13 cellular contexts compared by ENCODE assay signal in genomic region chr2:102256281-102256680, GRCh38. TPM values are rescaled to one million over a fixed set of nuclear protein-coding genes. Genes with fewer than 3 reads are reported as not detected.
DNase-seq lines count a peak whose midpoint lies in the region; ATAC-seq and TF ChIP-seq lines count a peak whose summit lies in the region.
"Had no signal": no experiment of that assay in that cellular context is flagged by ENCODE, and none has a peak within 500 bp of the region (broad histone marks: within the 10 kb centered on the region; RNA-seq: fewer than 3 reads in every experiment).

No MANE protein-coding gene starts in this region.

- H3K4me1 Mint-ChIP-seq in Calu3 (ENCODE audit: low read depth, unreplicated experiment): peaks cover 36% of the 10 kb centered on the region
- peaks cover 68% of the 10 kb centered on the region for H3K4me1 Mint-ChIP-seq in activated CD8-positive, alpha-beta T cell treated with anti-CD3 and anti-CD28 coated beads for 36 hours (ENCODE audit: low read depth)
- peaks cover 14 to 65% (median 21%) of the 10 kb centered on the region in 7 donors for H3K4me1 Mint-ChIP-seq in naive thymus-derived CD4-positive, alpha-beta T cell
- H3K4me1 Mint-ChIP-seq: GM23338, memory B cell had no signal

- H3K27me3 ChIP-seq in naive thymus-derived CD4-positive, alpha-beta T cell (ENCODE audit: control insufficient read depth in 2 of 2, insufficient read depth in 2 of 2, low read length in 2 of 2): no peaks in the 10 kb centered on the region

- DNase-seq in Calu3 (no peak), LoVo (ENCODE audit: low spot score) (peak; percentile 33), DMS 273 (lab: John Stamatoyannopoulos, UW; ENCODE audit: unreplicated experiment) (no peak), Right ventricle myocardium inferior (ENCODE audit: missing footprints) (no peak), NCI-H1436 treated with DMSO at 0.1 percent for 48 hours (lab: John Stamatoyannopoulos, UW) (no peak)
- no peak for DNase-seq in activated CD8-positive, alpha-beta T cell treated with anti-CD3 and anti-CD28 coated beads for 36 hours
- peak in 3 of 9 donors; percentile 10 to 30 (median 30) for DNase-seq in naive thymus-derived CD4-positive, alpha-beta T cell
- DNase-seq: activated CD4-positive, alpha-beta T cell treated with anti-CD3 and anti-CD28 coated beads, Interleukin-2, amount 50 U/mL, for 4 hours; NCI-H1694 treated with DMSO at 0.1 percent for 48 hours; retina had no signal

- ATAC-seq in activated CD8-positive, alpha-beta T cell treated with anti-CD3 and anti-CD28 coated beads for 36 hours: no peak
- no peak for ATAC-seq in naive thymus-derived CD4-positive, alpha-beta T cell
- ATAC-seq in Right ventricle myocardium inferior: no peak
- ATAC-seq: GM23338 had no signal

- H3K4me3 ChIP-seq in naive thymus-derived CD4-positive, alpha-beta T cell (ENCODE audit: low read length): peak overlapping the region; percentile 28
- H3K4me3 ChIP-seq: cardiac muscle cell, GM23338 had no signal

- TF ChIP-seq CTCF in Calu3 (IDR thresholded peaks at IDR 0.05; ENCODE audit: unreplicated experiment): no peak
- no peak for TF ChIP-seq CTCF in activated CD8-positive, alpha-beta T cell treated with anti-CD3 and anti-CD28 coated beads for 36 hours (IDR thresholded peaks at IDR 0.05)

- H3K27me3 Mint-ChIP-seq in Calu3 (ENCODE audit: unreplicated experiment): no peaks in the 10 kb centered on the region
- H3K27me3 Mint-ChIP-seq in activated CD8-positive, alpha-beta T cell treated with anti-CD3 and anti-CD28 coated beads for 36 hours: no peaks in the 10 kb centered on the region
- peaks cover 0 to 5% (median 0%) of the 10 kb centered on the region in 5 donors for H3K27me3 Mint-ChIP-seq in naive thymus-derived CD4-positive, alpha-beta T cell

- no peaks in the 10 kb centered on the region for H3K9me3 ChIP-seq in naive thymus-derived CD4-positive, alpha-beta T cell (ENCODE audit: control insufficient read depth in 2 of 3, low read length in 3 of 3)

- CTCF ChIA-PET in Calu3 (lab: Charles Lee): no interaction called here
- CTCF ChIA-PET in activated CD8-positive, alpha-beta T cell treated with anti-CD3 and anti-CD28 coated beads for 36 hours (lab: Charles Lee): interaction anchor here (0.7 to 3.5 kb wide), 3 partner anchors 45 to 100 kb away, joined by 3 to 14 read pairs (median 4); partner anchors contain the start of gene IL18R1
- CTCF ChIA-PET in naive thymus-derived CD4-positive, alpha-beta T cell (lab: Charles Lee): interaction anchor here (0.6 to 1.1 kb wide), 2 partner anchors 100 to 185 kb away, joined by 3 read pairs; no protein-coding TSS in a partner anchor

- intact Hi-C loops in Calu3 (cut with micrococcal nuclease; ENCODE audit: unreplicated experiment) (no loop called here), Right ventricle myocardium inferior (cut with DNase I) (no loop called here)
- intact Hi-C loops in activated CD8-positive, alpha-beta T cell treated with anti-CD3 and anti-CD28 coated beads for 36 hours (cut with micrococcal nuclease): loop anchor here (5.0 kb wide), 1 partner anchor 46 kb away; no protein-coding TSS in a partner anchor
- intact Hi-C loops in naive thymus-derived CD4-positive, alpha-beta T cell (cut with micrococcal nuclease): loop anchor here in 1 of 2 donors (5.0 to 10.0 kb wide), 3 partner anchors 41 to 551 kb away; no protein-coding TSS in a partner anchor

- no peaks in the 10 kb centered on the region for H3K36me3 ChIP-seq in naive thymus-derived CD4-positive, alpha-beta T cell (ENCODE audit: control insufficient read depth in 2 of 3, insufficient read depth in 3 of 3, low read length in 3 of 3)
- H3K36me3 ChIP-seq: cardiac muscle cell had no signal

- POLR2A ChIA-PET in activated CD8-positive, alpha-beta T cell treated with anti-CD3 and anti-CD28 coated beads for 36 hours (lab: Charles Lee): no interaction called here
- POLR2A ChIA-PET in naive thymus-derived CD4-positive, alpha-beta T cell (lab: Charles Lee): no interaction called here

- H3K9me3 Mint-ChIP-seq in Calu3 (ENCODE audit: low read depth, unreplicated experiment): no peaks in the 10 kb centered on the region
- peaks cover 12% of the 10 kb centered on the region for H3K9me3 Mint-ChIP-seq in activated CD8-positive, alpha-beta T cell treated with anti-CD3 and anti-CD28 coated beads for 36 hours
- peaks cover 0 to 16% (median 0%) of the 10 kb centered on the region in 11 donors for H3K9me3 Mint-ChIP-seq in naive thymus-derived CD4-positive, alpha-beta T cell
- H3K9me3 Mint-ChIP-seq: GM23338, memory B cell had no signal

- peak overlapping the region; percentile 78 for H3K27ac Mint-ChIP-seq in Calu3 (ENCODE audit: unreplicated experiment)
- peak overlapping the region; percentile 69 for H3K27ac Mint-ChIP-seq in activated CD8-positive, alpha-beta T cell treated with anti-CD3 and anti-CD28 coated beads for 36 hours
- peak overlapping the region in 5 of 9 donors; percentile 19 to 77 (median 34) for H3K27ac Mint-ChIP-seq in naive thymus-derived CD4-positive, alpha-beta T cell
- H3K27ac Mint-ChIP-seq: GM23338, memory B cell had no signal

- peaks cover 5% of the 10 kb centered on the region for H3K36me3 Mint-ChIP-seq in Calu3 (ENCODE audit: insufficient read depth, unreplicated experiment)
- H3K36me3 Mint-ChIP-seq in activated CD8-positive, alpha-beta T cell treated with anti-CD3 and anti-CD28 coated beads for 36 hours (ENCODE audit: low read depth): peaks cover 6% of the 10 kb centered on the region
- peaks cover 0 to 40% (median 0%) of the 10 kb centered on the region in 5 donors for H3K36me3 Mint-ChIP-seq in naive thymus-derived CD4-positive, alpha-beta T cell
- H3K36me3 Mint-ChIP-seq: memory B cell had no signal

- H3K4me1 ChIP-seq in naive thymus-derived CD4-positive, alpha-beta T cell (ENCODE audit: control insufficient read depth in 2 of 2, insufficient read depth in 2 of 2, low read length in 2 of 2): peaks cover 4 to 42% of the 10 kb centered on the region in 2 donors

- peak overlapping the region; percentile 62 for H3K4me3 Mint-ChIP-seq in Calu3 (ENCODE audit: low read depth, unreplicated experiment)
- no peak overlapping the region for H3K4me3 Mint-ChIP-seq in activated CD8-positive, alpha-beta T cell treated with anti-CD3 and anti-CD28 coated beads for 36 hours
- peak overlapping the region in 8 of 10 donors; percentile 49 to 89 (median 74) for H3K4me3 Mint-ChIP-seq in naive thymus-derived CD4-positive, alpha-beta T cell
- H3K4me3 Mint-ChIP-seq: GM23338, memory B cell had no signal

- no TSS peak for BruUV-seq in Calu3 (replicated peaks; lab: Mats Ljungman, UMichigan)

- H3K27ac ChIP-seq in naive thymus-derived CD4-positive, alpha-beta T cell (ENCODE audit: low read depth, low read length): no peak overlapping the region
- H3K27ac ChIP-seq: cardiac muscle cell had no signal

RNA-seq across cellular contexts. Expression of gene IL1RL1, which starts 55.1 kb away (rescaled TPM):
- total RNA-seq in Calu3 (2022) (0.22 TPM in 1 of 2 replicates, not detected in the other), Right ventricle myocardium inferior (1.7 TPM)
- total RNA-seq in activated CD8-positive, alpha-beta T cell treated with anti-CD3 and anti-CD28 coated beads for 36 hours: under 1 TPM; 0.09 to 0.20 TPM
- total RNA-seq in naive thymus-derived CD4-positive, alpha-beta T cell: 1 to 10 TPM in 2 of 5 experiments, under 1 TPM in 1, not detected in 2; 0.48 to 7.9 (median 4.9) TPM
- polyA plus RNA-seq in naive thymus-derived CD4-positive, alpha-beta T cell: not detected
- total RNA-seq: cardiac muscle cell, GM23338 had no signal
- polyA plus RNA-seq: cardiac muscle cell, GM23338 had no signal
